In the genomic region with DNA sequence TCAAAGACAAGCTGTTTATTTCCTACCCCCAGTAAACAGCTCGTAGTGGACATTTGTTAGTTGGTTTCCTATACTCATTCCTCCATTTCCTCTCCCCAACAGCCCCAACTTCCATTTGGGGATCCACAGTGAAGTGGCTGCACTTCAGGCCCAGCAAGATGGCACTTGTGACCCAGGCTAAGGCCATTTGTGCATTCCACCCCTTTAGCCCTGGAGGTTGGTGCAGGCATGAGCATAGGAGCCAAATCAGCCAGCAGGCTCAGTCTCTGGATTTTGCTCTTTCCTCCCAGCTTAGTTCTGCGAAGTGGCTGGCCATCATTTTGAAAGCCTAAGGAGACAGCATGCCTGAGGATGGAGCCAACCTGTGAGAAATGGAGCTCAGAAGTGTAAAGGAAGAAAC, we compare ENCODE assay signal across 15 cellular contexts.
DNase-seq lines count a peak whose midpoint lies in the region; ATAC-seq and TF ChIP-seq lines count a peak whose summit lies in the region.
"Had no signal": no experiment of that assay in that cellular context is flagged by ENCODE, and none has a peak within 500 bp of the region (broad histone marks: within the 10 kb centered on the region; RNA-seq: fewer than 3 reads in every experiment).

No MANE protein-coding gene starts in this region.

- H3K4me3 ChIP-seq in endodermal cell (ENCODE audit: low read length) (no peak overlapping the region), thoracic aorta (no peak overlapping the region)
- H3K4me3 ChIP-seq in effector memory CD4-positive, alpha-beta T cell (ENCODE audit: insufficient read depth, low read depth, low read length, poor library complexity, severe bottlenecking): no peak overlapping the region

- H3K36me3 Mint-ChIP-seq in WTC11 (no peaks in the 10 kb centered on the region), endodermal cell (ENCODE audit: low read depth) (no peaks in the 10 kb centered on the region)
- H3K36me3 Mint-ChIP-seq: CD4-positive, CD25-positive, alpha-beta regulatory T cell; CD8-positive, alpha-beta memory T cell; IgD-negative memory B cell had no signal

- no peak overlapping the region for H3K9ac ChIP-seq in endodermal cell (ENCODE audit: extremely low read depth, low read length, poor library complexity, severe bottlenecking)

- TF ChIP-seq CTCF in WTC11 (IDR thresholded peaks at IDR 0.05) (no peak), endodermal cell (conservative IDR thresholded peaks at IDR 0.05) (peak; percentile 14), thoracic aorta (IDR thresholded peaks at IDR 0.05) (no peak)

- H3K4me3 Mint-ChIP-seq in WTC11 (no peak overlapping the region), endodermal cell (no peak overlapping the region)
- H3K4me3 Mint-ChIP-seq: CD4-positive, CD25-positive, alpha-beta regulatory T cell; CD8-positive, alpha-beta memory T cell; IgD-negative memory B cell had no signal

- H3K4me1 Mint-ChIP-seq in WTC11 (peaks cover 37% of the 10 kb centered on the region), endodermal cell (peaks cover 21% of the 10 kb centered on the region)
- H3K4me1 Mint-ChIP-seq: CD4-positive, CD25-positive, alpha-beta regulatory T cell; IgD-negative memory B cell had no signal

- ATAC-seq in WTC11 (peak; percentile 74), thoracic aorta (ENCODE audit: insufficient number of reproducible peaks, low FRiP score, low read depth) (no peak), HG02840 (IDR thresholded peaks at IDR 0.05; ENCODE audit: low FRiP score, unreplicated experiment) (no peak)
- ATAC-seq: HepG2 had no signal

- H3K27ac ChIP-seq in endodermal cell (ENCODE audit: low read depth, low read length) (no peak overlapping the region), thoracic aorta (peak overlapping the region; percentile 40 to 68)
- H3K27ac ChIP-seq in effector memory CD4-positive, alpha-beta T cell (ENCODE audit: insufficient read depth, low read length, poor library complexity, severe bottlenecking): no peak overlapping the region

- H3K27ac Mint-ChIP-seq in WTC11 (no peak overlapping the region; the same call in 1 of the 2 replicates), endodermal cell (no peak overlapping the region)
- H3K27ac Mint-ChIP-seq: CD4-positive, CD25-positive, alpha-beta regulatory T cell; IgD-negative memory B cell had no signal

- CTCF ChIA-PET in WTC11 (lab: Charles Lee): no interaction called here

- no peaks in the 10 kb centered on the region for H3K9me3 Mint-ChIP-seq in WTC11
- H3K9me3 Mint-ChIP-seq in endodermal cell: no peaks in the 10 kb centered on the region
- H3K9me3 Mint-ChIP-seq: CD8-positive, alpha-beta memory T cell had no signal

- DNase-seq in WTC11 (ENCODE audit: low spot score) (no peak), endodermal cell (no peak), thoracic aorta (ENCODE audit: low spot score) (no peak)
- no peak for DNase-seq in effector memory CD4-positive, alpha-beta T cell
- DNase-seq in activated naive CD4-positive, alpha-beta T cell treated with Interleukin-2 at 50 U/mL for 16 hours: no peak
- DNase-seq: ACHN; BE2C; C1 segment of cervical spinal cord; CD4-positive, CD25-positive, alpha-beta regulatory T cell; CD8-positive, alpha-beta memory T cell; COR-L47; HCEC 1CT had no signal

- 92% methylated on average over 2 of the region's 2 CpGs; no CpG with 5 or more reads in 1 of the 2 experiments for WGBS in endodermal cell (ENCODE audit: insufficient coverage in 1 of 2, insufficient read length in 1 of 2), 2 experiments

- H3K4me1 ChIP-seq in endodermal cell (ENCODE audit: control insufficient read depth, insufficient read depth, low read length): no peaks in the 10 kb centered on the region
- H3K4me1 ChIP-seq in thoracic aorta (ENCODE audit: control insufficient read depth in 1 of 2, low read depth in 2 of 2): peaks cover 20 to 68% of the 10 kb centered on the region in 2 donors
- no peaks in the 10 kb centered on the region for H3K4me1 ChIP-seq in effector memory CD4-positive, alpha-beta T cell (ENCODE audit: control insufficient read depth, insufficient read depth, low read length, poor library complexity, severe bottlenecking)
- H3K4me1 ChIP-seq: BE2C had no signal

- H3K27me3 ChIP-seq in endodermal cell (ENCODE audit: control insufficient read depth, insufficient read depth, low read length, poor library complexity, severe bottlenecking): no peaks in the 10 kb centered on the region
- no peaks in the 10 kb centered on the region for H3K27me3 ChIP-seq in thoracic aorta (replicated peaks; ENCODE audit: insufficient read depth)
- no peaks in the 10 kb centered on the region for H3K27me3 ChIP-seq in effector memory CD4-positive, alpha-beta T cell (replicated peaks; ENCODE audit: control insufficient read depth, insufficient read depth, low read length, poor library complexity, severe bottlenecking)
- H3K27me3 ChIP-seq: BE2C had no signal

- H3K9me3 ChIP-seq in endodermal cell (ENCODE audit: control insufficient read depth, low read length) (no peaks in the 10 kb centered on the region), thoracic aorta (no peaks in the 10 kb centered on the region)
- H3K9me3 ChIP-seq in effector memory CD4-positive, alpha-beta T cell (ENCODE audit: control insufficient read depth, low read length): no peaks in the 10 kb centered on the region
- H3K9me3 ChIP-seq: BE2C had no signal

- POLR2A ChIA-PET in WTC11 (lab: Charles Lee): no interaction called here

- H3K36me3 ChIP-seq in endodermal cell (ENCODE audit: control insufficient read depth, insufficient read depth, low read length): no peaks in the 10 kb centered on the region
- H3K36me3 ChIP-seq in thoracic aorta: no peaks in the 10 kb centered on the region
- no peaks in the 10 kb centered on the region for H3K36me3 ChIP-seq in effector memory CD4-positive, alpha-beta T cell (ENCODE audit: control insufficient read depth, insufficient read depth, low read length)
- H3K36me3 ChIP-seq: BE2C had no signal

- H3K27me3 Mint-ChIP-seq in WTC11 (ENCODE audit: low read depth) (peaks cover 7% of the 10 kb centered on the region), endodermal cell (ENCODE audit: insufficient read depth) (no peaks in the 10 kb centered on the region)
- H3K27me3 Mint-ChIP-seq: CD4-positive, CD25-positive, alpha-beta regulatory T cell; CD8-positive, alpha-beta memory T cell had no signal

TF ChIP-seq in WTC11, 78 proteins besides CTCF, POLR2A, EP300 and RAD21:
- TF ChIP-seq ELF4 (CRISPR knock-in tag; IDR thresholded peaks at IDR 0.05; ENCODE audit: low read depth) (no peak), PRRX2 (CRISPR knock-in tag; IDR thresholded peaks at IDR 0.05) (no peak), CDX4 (CRISPR knock-in tag; IDR thresholded peaks at IDR 0.05; ENCODE audit: borderline replicate concordance) (no peak), ZSCAN18 (CRISPR knock-in tag; IDR thresholded peaks at IDR 0.05) (0 out of 2 replicates have a peak, but pooled peaks have one; percentile 33), FOXJ3 (CRISPR knock-in tag; IDR thresholded peaks at IDR 0.05; ENCODE audit: borderline replicate concordance) (no peak)
- TF ChIP-seq, protein P1, sequence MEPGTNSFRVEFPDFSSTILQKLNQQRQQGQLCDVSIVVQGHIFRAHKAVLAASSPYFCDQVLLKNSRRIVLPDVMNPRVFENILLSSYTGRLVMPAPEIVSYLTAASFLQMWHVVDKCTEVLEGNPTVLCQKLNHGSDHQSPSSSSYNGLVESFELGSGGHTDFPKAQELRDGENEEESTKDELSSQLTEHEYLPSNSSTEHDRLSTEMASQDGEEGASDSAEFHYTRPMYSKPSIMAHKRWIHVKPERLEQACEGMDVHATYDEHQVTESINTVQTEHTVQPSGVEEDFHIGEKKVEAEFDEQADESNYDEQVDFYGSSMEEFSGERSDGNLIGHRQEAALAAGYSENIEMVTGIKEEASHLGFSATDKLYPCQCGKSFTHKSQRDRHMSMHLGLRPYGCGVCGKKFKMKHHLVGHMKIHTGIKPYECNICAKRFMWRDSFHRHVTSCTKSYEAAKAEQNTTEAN (CRISPR knock-in tag; IDR thresholded peaks at IDR 0.05): no peak

Comparison
In these comparisons a context has a peak if more than half of its experiments do, and no peak if none do; other contexts are left out.
1. H3K27ac ChIP-seq: peak in thoracic aorta (2 of 2); none in endodermal cell (single experiment) and effector memory CD4-positive, alpha-beta T cell (single experiment).